Comparison of ENCODE assay signal across 21 cellular contexts in genomic region chr10:79020605-79021004, GRCh38. TPM values are rescaled to one million over a fixed set of nuclear protein-coding genes. Genes with fewer than 3 reads are reported as not detected.
DNase-seq lines count a peak whose midpoint lies in the region; ATAC-seq, FAIRE-seq and TF ChIP-seq lines count a peak whose summit lies in the region.
"Had no signal": no experiment of that assay in that cellular context is flagged by ENCODE, and none has a peak within 500 bp of the region (broad histone marks: within the 10 kb centered on the region; RNA-seq: fewer than 3 reads in every experiment).

No MANE protein-coding gene starts in this region.

- TF ChIP-seq CTCF in K562 (IDR thresholded peaks at IDR 0.05 in 2 of 3, conservative IDR thresholded peaks at IDR 0.05 in 1 of 3; ENCODE audit: insufficient read depth in 2 of 3, low read depth in 1 of 3, low read length in 3 of 3) = no peak
- TF ChIP-seq CTCF in lower lobe of right lung (IDR thresholded peaks at IDR 0.05) = no peak

- H2AFZ ChIP-seq in K562 (ENCODE audit: low read depth, low read length) = peak overlapping the region; percentile 61; the same call in 1 of the 2 replicates

- no peaks in the 10 kb centered on the region for H3K9me1 ChIP-seq in K562 (ENCODE audit: control insufficient read depth, insufficient read depth, low read length)

- H3K9me3 Mint-ChIP-seq in stimulated activated effector memory CD8-positive, alpha-beta T cell treated with anti-CD3 and anti-CD28 coated beads, Interleukin-12 subunit alpha, Interleukin-12 subunit beta, amount 100 ng/mL, for 72 hours = peaks cover 3% of the 10 kb centered on the region

- H3K9ac ChIP-seq in K562 (ENCODE audit: insufficient read depth in 1 of 2, low read depth in 2 of 2, low read length in 2 of 2) = peak overlapping the region in 1 of 2 experiments; percentile 60; a peak in 2 of 4 replicates

- ATAC-seq in K562 (no peak), lower lobe of right lung (no peak), GM19452 (IDR thresholded peaks at IDR 0.05; ENCODE audit: unreplicated experiment) (no peak)
- ATAC-seq in stimulated activated effector memory CD8-positive, alpha-beta T cell treated with anti-CD3 and anti-CD28 coated beads, Interleukin-12 subunit alpha, Interleukin-12 subunit beta, amount 100 ng/mL, for 72 hours = no peak

- TF ChIP-seq RAD21 in K562 (CRISPR knock-in tag; conservative IDR thresholded peaks at IDR 0.05 in 1 of 2, IDR thresholded peaks at IDR 0.05 in 1 of 2) = no peak

- H3K36me3 Mint-ChIP-seq in stimulated activated effector memory CD8-positive, alpha-beta T cell treated with anti-CD3 and anti-CD28 coated beads, Interleukin-12 subunit alpha, Interleukin-12 subunit beta, amount 100 ng/mL, for 72 hours = peaks cover 4% of the 10 kb centered on the region

- H3K4me1 Mint-ChIP-seq in stimulated activated effector memory CD8-positive, alpha-beta T cell treated with anti-CD3 and anti-CD28 coated beads, Interleukin-12 subunit alpha, Interleukin-12 subunit beta, amount 100 ng/mL, for 72 hours = peaks cover 22% of the 10 kb centered on the region

- H3K4me1 ChIP-seq in K562 (replicated peaks in 1 of 2; ENCODE audit: control insufficient read depth in 2 of 2, insufficient read depth in 2 of 2, low read length in 2 of 2) (peaks cover 20 to 45% of the 10 kb centered on the region in 2 experiments; a peak in 4 of 5 replicates), lower lobe of right lung (peaks cover 4% of the 10 kb centered on the region)

- DNase-seq in activated effector memory CD4-positive, alpha-beta T cell treated with anti-CD3 and anti-CD28 coated beads, Interleukin-2, amount 50 U/mL, for 16 hours = peak; percentile 19
- DNase-seq in activated effector memory CD4-positive, alpha-beta T cell treated with Interleukin-2 at 50 U/mL for 16 hours = no peak
- DNase-seq in K562 (ENCODE audit: extremely low read depth in 1 of 4, low spot score in 3 of 4) = no peak
- peak; percentile 20 for DNase-seq in lower lobe of right lung
- no peak for DNase-seq in stimulated activated effector memory CD8-positive, alpha-beta T cell treated with anti-CD3 and anti-CD28 coated beads, Interleukin-12 subunit alpha, Interleukin-12 subunit beta, amount 100 ng/mL, for 72 hours (ENCODE audit: low spot score in 2 of 2)
- DNase-seq in GM19239 (ENCODE audit: insufficient read length, low spot score) = no peak
- no peak for DNase-seq in T-helper 1 cell
- DNase-seq: CD4-positive, alpha-beta memory T cell; DMS79; HCEC 1CT; NCI-H1105 treated with DMSO at 0.1 percent for 48 hours; NCI-H187; NCI-H345; NCI-H69; NK-92 treated with Interleukin-12 subunit alpha and Interleukin-12 subunit beta, amount 100 ng/mL, for 24 hours; RPMI8226 had no signal

- H3K27ac Mint-ChIP-seq in stimulated activated effector memory CD8-positive, alpha-beta T cell treated with anti-CD3 and anti-CD28 coated beads, Interleukin-12 subunit alpha, Interleukin-12 subunit beta, amount 100 ng/mL, for 72 hours = peak overlapping the region; percentile 23

- H3K36me3 ChIP-seq in K562 (ENCODE audit: control insufficient read depth, insufficient read depth, low read length) = no peaks in the 10 kb centered on the region
- no peaks in the 10 kb centered on the region for H3K36me3 ChIP-seq in lower lobe of right lung
- H3K36me3 ChIP-seq: BE2C had no signal

- intact Hi-C loops in K562 (cut with micrococcal nuclease) (loop anchor here (1.0 to 5.0 kb wide), 2 partner anchors 47 kb away; partner anchors contain the start of gene ZMIZ1), lower lobe of right lung (cut with DNase I) (no loop called here)

- H3K27me3 ChIP-seq in K562 (ENCODE audit: control insufficient read depth in 2 of 2, insufficient read depth in 2 of 2, low read length in 2 of 2) (no peaks in the 10 kb centered on the region), lower lobe of right lung (ENCODE audit: low read depth) (no peaks in the 10 kb centered on the region)
- H3K27me3 ChIP-seq: BE2C had no signal

- 0 out of 2 replicates have a peak, but pooled peaks cover 5% of the 10 kb centered on the region for H3K9me3 ChIP-seq in K562 (replicated peaks; ENCODE audit: control insufficient read depth, insufficient read depth, low read depth, low read length)
- no peaks in the 10 kb centered on the region for H3K9me3 ChIP-seq in lower lobe of right lung
- H3K9me3 ChIP-seq: BE2C had no signal

- FAIRE-seq in K562 (lab: Jason Lieb, UNC) (peak; percentile 56), GM19239 (lab: Jason Lieb, UNC) (no peak)
- FAIRE-seq: HTR-8/SVneo had no signal

- no peak overlapping the region for H3K4me2 ChIP-seq in K562 (ENCODE audit: insufficient read depth, low read length)

- TF ChIP-seq POLR2A in K562 (conservative IDR thresholded peaks at IDR 0.05) = no peak

- POLR2A ChIA-PET in K562 (lab: Yijun Ruan, JAX) = interaction anchor here (0.5 kb wide), 1 partner anchor 163 kb away, joined by 3 read pairs; no protein-coding TSS in a partner anchor

- H3K4me3 ChIP-seq in K562 (no peak overlapping the region), lower lobe of right lung (no peak overlapping the region)

- CTCF ChIA-PET in K562 (lab: Yijun Ruan, JAX; ENCODE audit: low intra/inter-chr PET ratio) = no interaction called here

- H3K4me3 Mint-ChIP-seq in stimulated activated effector memory CD8-positive, alpha-beta T cell treated with anti-CD3 and anti-CD28 coated beads, Interleukin-12 subunit alpha, Interleukin-12 subunit beta, amount 100 ng/mL, for 72 hours = no peak overlapping the region

- 29% methylated on average over 6 of the region's 6 CpGs for WGBS in K562 (ENCODE audit: insufficient coverage, low coverage, missing lambda C conversion rate)

- BruUV-seq in K562 (replicated peaks; lab: Mats Ljungman, UMichigan) = no TSS peak

- in situ Hi-C loops in K562 (cut with MboI) = no loop called here

- no peak for TF ChIP-seq EP300 in K562 (IDR thresholded peaks at IDR 0.05; ENCODE audit: low read length)

- H3K27ac ChIP-seq in K562 (ENCODE audit: extremely low read depth, low read depth, low read length) = peak overlapping the region; percentile 28; the same call in 2 of the 3 replicates
- no peak overlapping the region for H3K27ac ChIP-seq in lower lobe of right lung
- H3K27ac ChIP-seq: 22Rv1, HL-60 had no signal

- 0 out of 2 replicates have a peak, but pooled peaks cover 3% of the 10 kb centered on the region for H4K20me1 ChIP-seq in K562 (replicated peaks; ENCODE audit: control insufficient read depth, insufficient read depth, low read length)

- H3K79me2 ChIP-seq in K562 (ENCODE audit: control insufficient read depth, insufficient read depth, low read length) = no peaks in the 10 kb centered on the region

TF ChIP-seq in K562, 482 proteins besides CTCF, POLR2A, EP300 and RAD21 (continues in another document):
- TF ChIP-seq KAT7 (CRISPR knock-in tag; IDR thresholded peaks at IDR 0.05; ENCODE audit: borderline replicate concordance) (0 out of 2 replicates have a peak, but pooled peaks have one; percentile 20), FUS (optimal IDR thresholded peaks at IDR 0.05; ENCODE audit: low read depth, low read length) (no peak), HEY1 (CRISPR knock-in tag; IDR thresholded peaks at IDR 0.05; ENCODE audit: borderline replicate concordance) (no peak), STAT5B (CRISPR knock-in tag; IDR thresholded peaks at IDR 0.05) (no peak), NFRKB (IDR thresholded peaks at IDR 0.05; ENCODE audit: low read depth) (no peak), HBP1 (CRISPR knock-in tag; IDR thresholded peaks at IDR 0.05) (no peak), ATF3 (IDR thresholded peaks at IDR 0.05) (0 out of 2 replicates have a peak, but pooled peaks have one; percentile 11), ATF3 (CRISPR knock-in tag; conservative IDR thresholded peaks at IDR 0.05) (no peak), SOX6 (IDR thresholded peaks at IDR 0.05) (no peak)

RNA-seq across cellular contexts. Expression of gene ZMIZ1, which starts 48.2 kb away (rescaled TPM):
- total RNA-seq in K562 (2011; cell fraction: chromatin; rRNA removed; ENCODE audit: low replicate concordance) = 31.4 and 71.8 TPM in 2 replicates
- total RNA-seq in K562 (2011; cell fraction: nucleolus; rRNA removed) = 28.6 and 32.2 TPM in 2 replicates
- 31.8 and 38.1 TPM in 2 replicates for total RNA-seq in K562 (2011; cell fraction: nucleoplasm; rRNA removed)
- total RNA-seq in K562 (2014; rRNA removed) (7.0 and 7.7 TPM in 2 replicates), K562 (2014; rRNA removed; fragmentation: Illumina TruSeq; extraction: Trizol) (2.6 and 2.8 TPM in 2 replicates), K562 (2015; rRNA removed; fragmentation: Illumina TruSeq; extraction: Trizol) (4.3 and 5.0 TPM in 2 replicates), K562 (2021) (30.3 and 37.3 TPM in 2 replicates), lower lobe of right lung (102 TPM)
- polyA plus RNA-seq in K562 (2011; rRNA removed) (3.6 and 6.2 TPM in 2 replicates), K562 (2014; fragmentation: Illumina TruSeq; extraction: Trizol) (22.9 and 25.1 TPM in 2 replicates), K562 (2014; fragmentation: Nextera tagmentation; extraction: Ambion mirVana) (1 to 10 TPM; 1.0 to 1.9 TPM), K562 (2014; rRNA removed) (11.0 and 11.7 TPM in 2 replicates)
- 5.2 and 5.4 TPM in 2 replicates for polyA plus RNA-seq in K562 (2011; cell fraction: cytosol; rRNA removed)
- polyA plus RNA-seq in K562 (2011; cell fraction: nucleus; rRNA removed) = 18.9 and 30.6 TPM in 2 replicates
- 23.3 and 39.2 TPM in 2 replicates for polyA plus RNA-seq in K562 (2012)
- polyA minus RNA-seq in K562 (2011; rRNA and poly(A)+ RNA removed) = 5.8 and 6.7 TPM in 2 replicates
- 14.9 and 22.3 TPM in 2 replicates for polyA minus RNA-seq in K562 (2011; cell fraction: cytosol; rRNA and poly(A)+ RNA removed)
- 17.6 and 22.4 TPM in 2 replicates for polyA minus RNA-seq in K562 (2011; cell fraction: nucleus; rRNA and poly(A)+ RNA removed)

Comparison
In these comparisons a context has a peak if more than half of its experiments do, and no peak if none do; other contexts are left out.
1. DNase-seq: peak in activated effector memory CD4-positive, alpha-beta T cell treated with anti-CD3 and anti-CD28 coated beads, Interleukin-2, amount 50 U/mL, for 16 hours (single experiment) and lower lobe of right lung (single experiment); none in activated effector memory CD4-positive, alpha-beta T cell treated with Interleukin-2 at 50 U/mL for 16 hours (single experiment), K562 (0 of 4), stimulated activated effector memory CD8-positive, alpha-beta T cell treated with anti-CD3 and anti-CD28 coated beads, Interleukin-12 subunit alpha, Interleukin-12 subunit beta, amount 100 ng/mL, for 72 hours (0 of 2), GM19239 (single experiment) and T-helper 1 cell (0 of 5).